In genomic region chr17:33459078-33459940, GRCh38 we compare ENCODE assay signal across 1 cellular context.
TF ChIP-seq lines count a peak whose summit lies in the region.

No MANE protein-coding gene starts in this region.

TF ChIP-seq in GM12878, 131 proteins besides CTCF, POLR2A, EP300 and RAD21 (continued from another document and continues in another):
- TF ChIP-seq REST (IDR thresholded peaks at IDR 0.05; ENCODE audit: low read depth, low read length) (no peak), DPF2 (IDR thresholded peaks at IDR 0.05) (peak; percentile 88), TCF7 (IDR thresholded peaks at IDR 0.05; ENCODE audit: borderline replicate concordance) (no peak), ATF7 (IDR thresholded peaks at IDR 0.05; ENCODE audit: low read depth) (peak; percentile 88), IKZF1 (conservative IDR thresholded peaks at IDR 0.05) (peak; percentile 76), JUNB (IDR thresholded peaks at IDR 0.05) (peak; percentile 23; the same call in 1 of the 2 replicates), SREBF2 (IDR thresholded peaks at IDR 0.05; ENCODE audit: low read length) (no peak), SKIL (IDR thresholded peaks at IDR 0.05; ENCODE audit: low read depth, poor library complexity, severe bottlenecking) (peak; percentile 61), SIN3A (IDR thresholded peaks at IDR 0.05; ENCODE audit: low read depth, low read length) (no peak), ATF2 (IDR thresholded peaks at IDR 0.05; ENCODE audit: low read length) (no peak), MTA2 (IDR thresholded peaks at IDR 0.05; ENCODE audit: low read depth) (peak; percentile 96), RBBP5 (conservative IDR thresholded peaks at IDR 0.05) (no peak), SUZ12 (IDR thresholded peaks at IDR 0.05; ENCODE audit: unreplicated experiment) (no peak), SIX5 (IDR thresholded peaks at IDR 0.05; ENCODE audit: low read depth, low read length, severe bottlenecking) (no peak), SMARCA5 (IDR thresholded peaks at IDR 0.05) (0 out of 2 replicates have a peak, but pooled peaks have one; percentile 26), MYB (IDR thresholded peaks at IDR 0.05; ENCODE audit: borderline replicate concordance, low read depth, low read length) (no peak), NRF1 (conservative IDR thresholded peaks at IDR 0.05; ENCODE audit: low read depth, low read length) (no peak), BCL11A (IDR thresholded peaks at IDR 0.05; ENCODE audit: low read depth, low read length) (peak; percentile 17; the same call in 1 of the 2 replicates), MXI1 (IDR thresholded peaks at IDR 0.05; ENCODE audit: low read depth, low read length) (no peak), ZNF384 (IDR thresholded peaks at IDR 0.05; ENCODE audit: borderline replicate concordance, low read depth, low read length) (peak; percentile 74; the same call in 1 of the 2 replicates), CREB1 (IDR thresholded peaks at IDR 0.05; ENCODE audit: low read depth) (no peak), GATAD2B (conservative IDR thresholded peaks at IDR 0.05; ENCODE audit: low read depth) (0 out of 2 replicates have a peak, but pooled peaks have one; percentile 44), STAT3 (IDR thresholded peaks at IDR 0.05; ENCODE audit: low read depth, low read length) (no peak; the same call in 1 of the 2 replicates), ZNF24 (IDR thresholded peaks at IDR 0.05) (no peak), MEF2A (IDR thresholded peaks at IDR 0.05; ENCODE audit: insufficient read depth, low read depth, low read length) (no peak), HDAC2 (IDR thresholded peaks at IDR 0.05) (no peak), SRF (IDR thresholded peaks at IDR 0.05; ENCODE audit: low read depth in 2 of 2, low read length in 2 of 2) (no peak)
- TF ChIP-seq, protein P1, sequence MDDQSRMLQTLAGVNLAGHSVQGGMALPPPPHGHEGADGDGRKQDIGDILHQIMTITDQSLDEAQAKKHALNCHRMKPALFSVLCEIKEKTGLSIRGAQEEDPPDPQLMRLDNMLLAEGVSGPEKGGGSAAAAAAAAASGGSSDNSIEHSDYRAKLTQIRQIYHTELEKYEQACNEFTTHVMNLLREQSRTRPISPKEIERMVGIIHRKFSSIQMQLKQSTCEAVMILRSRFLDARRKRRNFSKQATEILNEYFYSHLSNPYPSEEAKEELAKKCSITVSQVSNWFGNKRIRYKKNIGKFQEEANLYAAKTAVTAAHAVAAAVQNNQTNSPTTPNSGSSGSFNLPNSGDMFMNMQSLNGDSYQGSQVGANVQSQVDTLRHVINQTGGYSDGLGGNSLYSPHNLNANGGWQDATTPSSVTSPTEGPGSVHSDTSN (IDR thresholded peaks at IDR 0.05; ENCODE audit: insufficient replicate concordance, low read depth, low read length): peak; percentile 55
- TF ChIP-seq, protein P2, sequence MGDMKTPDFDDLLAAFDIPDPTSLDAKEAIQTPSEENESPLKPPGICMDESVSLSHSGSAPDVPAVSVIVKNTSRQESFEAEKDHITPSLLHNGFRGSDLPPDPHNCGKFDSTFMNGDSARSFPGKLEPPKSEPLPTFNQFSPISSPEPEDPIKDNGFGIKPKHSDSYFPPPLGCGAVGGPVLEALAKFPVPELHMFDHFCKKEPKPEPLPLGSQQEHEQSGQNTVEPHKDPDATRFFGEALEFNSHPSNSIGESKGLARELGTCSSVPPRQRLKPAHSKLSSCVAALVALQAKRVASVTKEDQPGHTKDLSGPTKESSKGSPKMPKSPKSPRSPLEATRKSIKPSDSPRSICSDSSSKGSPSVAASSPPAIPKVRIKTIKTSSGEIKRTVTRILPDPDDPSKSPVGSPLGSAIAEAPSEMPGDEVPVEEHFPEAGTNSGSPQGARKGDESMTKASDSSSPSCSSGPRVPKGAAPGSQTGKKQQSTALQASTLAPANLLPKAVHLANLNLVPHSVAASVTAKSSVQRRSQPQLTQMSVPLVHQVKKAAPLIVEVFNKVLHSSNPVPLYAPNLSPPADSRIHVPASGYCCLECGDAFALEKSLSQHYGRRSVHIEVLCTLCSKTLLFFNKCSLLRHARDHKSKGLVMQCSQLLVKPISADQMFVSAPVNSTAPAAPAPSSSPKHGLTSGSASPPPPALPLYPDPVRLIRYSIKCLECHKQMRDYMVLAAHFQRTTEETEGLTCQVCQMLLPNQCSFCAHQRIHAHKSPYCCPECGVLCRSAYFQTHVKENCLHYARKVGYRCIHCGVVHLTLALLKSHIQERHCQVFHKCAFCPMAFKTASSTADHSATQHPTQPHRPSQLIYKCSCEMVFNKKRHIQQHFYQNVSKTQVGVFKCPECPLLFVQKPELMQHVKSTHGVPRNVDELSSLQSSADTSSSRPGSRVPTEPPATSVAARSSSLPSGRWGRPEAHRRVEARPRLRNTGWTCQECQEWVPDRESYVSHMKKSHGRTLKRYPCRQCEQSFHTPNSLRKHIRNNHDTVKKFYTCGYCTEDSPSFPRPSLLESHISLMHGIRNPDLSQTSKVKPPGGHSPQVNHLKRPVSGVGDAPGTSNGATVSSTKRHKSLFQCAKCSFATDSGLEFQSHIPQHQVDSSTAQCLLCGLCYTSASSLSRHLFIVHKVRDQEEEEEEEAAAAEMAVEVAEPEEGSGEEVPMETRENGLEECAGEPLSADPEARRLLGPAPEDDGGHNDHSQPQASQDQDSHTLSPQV (IDR thresholded peaks at IDR 0.05): no peak
- TF ChIP-seq, protein P3, sequence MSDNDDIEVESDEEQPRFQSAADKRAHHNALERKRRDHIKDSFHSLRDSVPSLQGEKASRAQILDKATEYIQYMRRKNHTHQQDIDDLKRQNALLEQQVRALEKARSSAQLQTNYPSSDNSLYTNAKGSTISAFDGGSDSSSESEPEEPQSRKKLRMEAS (IDR thresholded peaks at IDR 0.05; ENCODE audit: low read depth, low read length): peak; percentile 16; the same call in 1 of the 2 replicates
- TF ChIP-seq, protein P4, sequence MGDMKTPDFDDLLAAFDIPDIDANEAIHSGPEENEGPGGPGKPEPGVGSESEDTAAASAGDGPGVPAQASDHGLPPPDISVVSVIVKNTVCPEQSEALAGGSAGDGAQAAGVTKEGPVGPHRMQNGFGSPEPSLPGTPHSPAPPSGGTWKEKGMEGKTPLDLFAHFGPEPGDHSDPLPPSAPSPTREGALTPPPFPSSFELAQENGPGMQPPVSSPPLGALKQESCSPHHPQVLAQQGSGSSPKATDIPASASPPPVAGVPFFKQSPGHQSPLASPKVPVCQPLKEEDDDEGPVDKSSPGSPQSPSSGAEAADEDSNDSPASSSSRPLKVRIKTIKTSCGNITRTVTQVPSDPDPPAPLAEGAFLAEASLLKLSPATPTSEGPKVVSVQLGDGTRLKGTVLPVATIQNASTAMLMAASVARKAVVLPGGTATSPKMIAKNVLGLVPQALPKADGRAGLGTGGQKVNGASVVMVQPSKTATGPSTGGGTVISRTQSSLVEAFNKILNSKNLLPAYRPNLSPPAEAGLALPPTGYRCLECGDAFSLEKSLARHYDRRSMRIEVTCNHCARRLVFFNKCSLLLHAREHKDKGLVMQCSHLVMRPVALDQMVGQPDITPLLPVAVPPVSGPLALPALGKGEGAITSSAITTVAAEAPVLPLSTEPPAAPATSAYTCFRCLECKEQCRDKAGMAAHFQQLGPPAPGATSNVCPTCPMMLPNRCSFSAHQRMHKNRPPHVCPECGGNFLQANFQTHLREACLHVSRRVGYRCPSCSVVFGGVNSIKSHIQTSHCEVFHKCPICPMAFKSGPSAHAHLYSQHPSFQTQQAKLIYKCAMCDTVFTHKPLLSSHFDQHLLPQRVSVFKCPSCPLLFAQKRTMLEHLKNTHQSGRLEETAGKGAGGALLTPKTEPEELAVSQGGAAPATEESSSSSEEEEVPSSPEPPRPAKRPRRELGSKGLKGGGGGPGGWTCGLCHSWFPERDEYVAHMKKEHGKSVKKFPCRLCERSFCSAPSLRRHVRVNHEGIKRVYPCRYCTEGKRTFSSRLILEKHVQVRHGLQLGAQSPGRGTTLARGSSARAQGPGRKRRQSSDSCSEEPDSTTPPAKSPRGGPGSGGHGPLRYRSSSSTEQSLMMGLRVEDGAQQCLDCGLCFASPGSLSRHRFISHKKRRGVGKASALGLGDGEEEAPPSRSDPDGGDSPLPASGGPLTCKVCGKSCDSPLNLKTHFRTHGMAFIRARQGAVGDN (IDR thresholded peaks at IDR 0.05): 0 out of 2 replicates have a peak, but pooled peaks have one; percentile 43
- TF ChIP-seq, protein P5, sequence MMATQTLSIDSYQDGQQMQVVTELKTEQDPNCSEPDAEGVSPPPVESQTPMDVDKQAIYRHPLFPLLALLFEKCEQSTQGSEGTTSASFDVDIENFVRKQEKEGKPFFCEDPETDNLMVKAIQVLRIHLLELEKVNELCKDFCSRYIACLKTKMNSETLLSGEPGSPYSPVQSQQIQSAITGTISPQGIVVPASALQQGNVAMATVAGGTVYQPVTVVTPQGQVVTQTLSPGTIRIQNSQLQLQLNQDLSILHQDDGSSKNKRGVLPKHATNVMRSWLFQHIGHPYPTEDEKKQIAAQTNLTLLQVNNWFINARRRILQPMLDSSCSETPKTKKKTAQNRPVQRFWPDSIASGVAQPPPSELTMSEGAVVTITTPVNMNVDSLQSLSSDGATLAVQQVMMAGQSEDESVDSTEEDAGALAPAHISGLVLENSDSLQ (IDR thresholded peaks at IDR 0.05): peak; percentile 66
- TF ChIP-seq, protein P6, sequence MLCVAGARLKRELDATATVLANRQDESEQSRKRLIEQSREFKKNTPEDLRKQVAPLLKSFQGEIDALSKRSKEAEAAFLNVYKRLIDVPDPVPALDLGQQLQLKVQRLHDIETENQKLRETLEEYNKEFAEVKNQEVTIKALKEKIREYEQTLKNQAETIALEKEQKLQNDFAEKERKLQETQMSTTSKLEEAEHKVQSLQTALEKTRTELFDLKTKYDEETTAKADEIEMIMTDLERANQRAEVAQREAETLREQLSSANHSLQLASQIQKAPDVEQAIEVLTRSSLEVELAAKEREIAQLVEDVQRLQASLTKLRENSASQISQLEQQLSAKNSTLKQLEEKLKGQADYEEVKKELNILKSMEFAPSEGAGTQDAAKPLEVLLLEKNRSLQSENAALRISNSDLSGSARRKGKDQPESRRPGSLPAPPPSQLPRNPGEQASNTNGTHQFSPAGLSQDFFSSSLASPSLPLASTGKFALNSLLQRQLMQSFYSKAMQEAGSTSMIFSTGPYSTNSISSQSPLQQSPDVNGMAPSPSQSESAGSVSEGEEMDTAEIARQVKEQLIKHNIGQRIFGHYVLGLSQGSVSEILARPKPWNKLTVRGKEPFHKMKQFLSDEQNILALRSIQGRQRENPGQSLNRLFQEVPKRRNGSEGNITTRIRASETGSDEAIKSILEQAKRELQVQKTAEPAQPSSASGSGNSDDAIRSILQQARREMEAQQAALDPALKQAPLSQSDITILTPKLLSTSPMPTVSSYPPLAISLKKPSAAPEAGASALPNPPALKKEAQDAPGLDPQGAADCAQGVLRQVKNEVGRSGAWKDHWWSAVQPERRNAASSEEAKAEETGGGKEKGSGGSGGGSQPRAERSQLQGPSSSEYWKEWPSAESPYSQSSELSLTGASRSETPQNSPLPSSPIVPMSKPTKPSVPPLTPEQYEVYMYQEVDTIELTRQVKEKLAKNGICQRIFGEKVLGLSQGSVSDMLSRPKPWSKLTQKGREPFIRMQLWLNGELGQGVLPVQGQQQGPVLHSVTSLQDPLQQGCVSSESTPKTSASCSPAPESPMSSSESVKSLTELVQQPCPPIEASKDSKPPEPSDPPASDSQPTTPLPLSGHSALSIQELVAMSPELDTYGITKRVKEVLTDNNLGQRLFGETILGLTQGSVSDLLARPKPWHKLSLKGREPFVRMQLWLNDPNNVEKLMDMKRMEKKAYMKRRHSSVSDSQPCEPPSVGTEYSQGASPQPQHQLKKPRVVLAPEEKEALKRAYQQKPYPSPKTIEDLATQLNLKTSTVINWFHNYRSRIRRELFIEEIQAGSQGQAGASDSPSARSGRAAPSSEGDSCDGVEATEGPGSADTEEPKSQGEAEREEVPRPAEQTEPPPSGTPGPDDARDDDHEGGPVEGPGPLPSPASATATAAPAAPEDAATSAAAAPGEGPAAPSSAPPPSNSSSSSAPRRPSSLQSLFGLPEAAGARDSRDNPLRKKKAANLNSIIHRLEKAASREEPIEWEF (IDR thresholded peaks at IDR 0.05; ENCODE audit: insufficient replicate concordance, low read depth, low read length): peak; percentile 81
